Comparison of ENCODE assay signal across 1 cellular context in the genomic region with DNA sequence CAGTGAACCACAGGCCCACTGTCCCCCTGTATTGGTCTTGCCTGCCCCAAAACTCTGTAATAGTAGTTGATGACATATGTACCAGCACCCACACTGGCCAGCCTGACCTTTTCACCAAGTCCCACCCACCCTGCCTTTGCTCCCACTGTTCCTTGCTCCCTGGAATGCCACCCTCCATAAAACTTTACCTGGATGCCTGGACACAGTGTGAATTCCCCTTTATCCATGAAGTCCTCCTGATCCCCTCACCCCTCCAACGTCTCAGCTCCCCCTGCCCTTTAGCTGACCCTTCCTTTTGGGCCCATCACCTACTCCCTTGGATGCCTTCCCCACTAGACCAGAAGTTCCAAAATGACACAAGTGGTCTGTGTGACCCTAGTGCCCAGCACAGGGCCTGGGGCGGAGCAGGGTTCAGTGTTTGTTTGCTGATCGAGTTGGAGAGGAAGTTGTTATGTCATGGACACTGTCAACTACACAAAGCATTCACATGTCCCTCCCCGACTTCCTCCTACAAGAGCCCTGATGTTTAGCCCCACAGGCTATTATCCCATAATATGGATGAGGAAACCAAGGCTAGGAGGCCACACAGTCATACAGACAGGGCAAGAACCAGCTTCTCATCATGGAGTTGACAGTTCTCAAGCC.
TF ChIP-seq lines count a peak whose summit lies in the region.

No MANE protein-coding gene starts in this region.

TF ChIP-seq in HepG2, 621 proteins besides CTCF, POLR2A, EP300 and RAD21 (continued from another document and continues in another):
- TF ChIP-seq, protein P1, sequence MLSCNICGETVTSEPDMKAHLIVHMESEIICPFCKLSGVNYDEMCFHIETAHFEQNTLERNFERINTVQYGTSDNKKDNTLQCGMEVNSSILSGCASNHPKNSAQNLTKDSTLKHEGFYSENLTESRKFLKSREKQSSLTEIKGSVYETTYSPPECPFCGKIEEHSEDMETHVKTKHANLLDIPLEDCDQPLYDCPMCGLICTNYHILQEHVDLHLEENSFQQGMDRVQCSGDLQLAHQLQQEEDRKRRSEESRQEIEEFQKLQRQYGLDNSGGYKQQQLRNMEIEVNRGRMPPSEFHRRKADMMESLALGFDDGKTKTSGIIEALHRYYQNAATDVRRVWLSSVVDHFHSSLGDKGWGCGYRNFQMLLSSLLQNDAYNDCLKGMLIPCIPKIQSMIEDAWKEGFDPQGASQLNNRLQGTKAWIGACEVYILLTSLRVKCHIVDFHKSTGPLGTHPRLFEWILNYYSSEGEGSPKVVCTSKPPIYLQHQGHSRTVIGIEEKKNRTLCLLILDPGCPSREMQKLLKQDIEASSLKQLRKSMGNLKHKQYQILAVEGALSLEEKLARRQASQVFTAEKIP (CRISPR knock-in tag; IDR thresholded peaks at IDR 0.05; ENCODE audit: borderline replicate concordance), result no peak
- TF ChIP-seq SETDB1 (CRISPR knock-in tag; IDR thresholded peaks at IDR 0.05; ENCODE audit: borderline replicate concordance) (no peak), NONO (IDR thresholded peaks at IDR 0.05) (no peak), NONO (CRISPR knock-in tag; conservative IDR thresholded peaks at IDR 0.05) (peak; percentile 44; the same call in 1 of the 2 replicates), MYC (CRISPR knock-in tag; IDR thresholded peaks at IDR 0.05; ENCODE audit: borderline replicate concordance) (peak; percentile 40; the same call in 1 of the 2 replicates), CCDC6 (CRISPR knock-in tag; IDR thresholded peaks at IDR 0.05) (peak; percentile 64; the same call in 1 of the 2 replicates), DMAP1 (CRISPR knock-in tag; IDR thresholded peaks at IDR 0.05) (no peak), PHF5A (CRISPR knock-in tag; IDR thresholded peaks at IDR 0.05; ENCODE audit: low read depth, unreplicated experiment) (peak; percentile 30), RCOR2 (CRISPR knock-in tag; IDR thresholded peaks at IDR 0.05) (peak; percentile 95), PAXIP1 (CRISPR knock-in tag; conservative IDR thresholded peaks at IDR 0.05) (peak; percentile 91), SP4 (CRISPR knock-in tag; IDR thresholded peaks at IDR 0.05) (peak; percentile 10; the same call in 1 of the 2 replicates), DNMT3B (CRISPR knock-in tag; conservative IDR thresholded peaks at IDR 0.05) (no peak), ZNF230 (CRISPR knock-in tag; IDR thresholded peaks at IDR 0.05) (peak; percentile 53; the same call in 1 of the 2 replicates), CBX1 (IDR thresholded peaks at IDR 0.05; ENCODE audit: low read depth) (no peak), MAFK (conservative IDR thresholded peaks at IDR 0.05 in 1 of 2, IDR thresholded peaks at IDR 0.05 in 1 of 2; ENCODE audit: low read length in 2 of 2) (no peak), NCOA1 (CRISPR knock-in tag; IDR thresholded peaks at IDR 0.05) (no peak), FOXM1 (CRISPR knock-in tag; IDR thresholded peaks at IDR 0.05) (no peak), ZNF180 (CRISPR knock-in tag; IDR thresholded peaks at IDR 0.05; ENCODE audit: borderline replicate concordance, low read depth) (no peak), RARA (CRISPR knock-in tag; IDR thresholded peaks at IDR 0.05) (peak; percentile 94), ZNF441 (CRISPR knock-in tag; IDR thresholded peaks at IDR 0.05; ENCODE audit: borderline replicate concordance) (no peak; the same call in 1 of the 2 replicates), GATAD2A (CRISPR knock-in tag; IDR thresholded peaks at IDR 0.05) (peak; percentile 60), ZFP62 (CRISPR knock-in tag; IDR thresholded peaks at IDR 0.05) (no peak), FOXA3 (CRISPR knock-in tag; IDR thresholded peaks at IDR 0.05) (peak; percentile 74), GTF3A (CRISPR knock-in tag; conservative IDR thresholded peaks at IDR 0.05) (no peak), FOXO1 (CRISPR knock-in tag; IDR thresholded peaks at IDR 0.05) (peak; percentile 79; the same call in 1 of the 2 replicates), ATF7 (IDR thresholded peaks at IDR 0.05) (no peak), ATF7 (CRISPR knock-in tag; IDR thresholded peaks at IDR 0.05) (no peak; the same call in 1 of the 2 replicates), ZFP1 (CRISPR knock-in tag; IDR thresholded peaks at IDR 0.05) (peak; percentile 45; the same call in 1 of the 2 replicates), ZMYM2 (CRISPR knock-in tag; IDR thresholded peaks at IDR 0.05) (peak; percentile 92), NFIB (CRISPR knock-in tag; IDR thresholded peaks at IDR 0.05; ENCODE audit: borderline replicate concordance) (no peak), ZNF263 (CRISPR knock-in tag; IDR thresholded peaks at IDR 0.05) (no peak), ARNTL (CRISPR knock-in tag; IDR thresholded peaks at IDR 0.05) (peak; percentile 87; the same call in 1 of the 2 replicates), ELF1 (CRISPR knock-in tag; IDR thresholded peaks at IDR 0.05) (0 out of 2 replicates have a peak, but pooled peaks have one; percentile 18), ZKSCAN1 (IDR thresholded peaks at IDR 0.05; ENCODE audit: low read length) (no peak), ZNF503 (CRISPR knock-in tag; IDR thresholded peaks at IDR 0.05) (peak; percentile 23; the same call in 1 of the 2 replicates), TARDBP (CRISPR knock-in tag; IDR thresholded peaks at IDR 0.05) (peak; percentile 79; the same call in 1 of the 2 replicates), ZNF33B (CRISPR knock-in tag; IDR thresholded peaks at IDR 0.05) (no peak), HDAC2 (CRISPR knock-in tag; IDR thresholded peaks at IDR 0.05) (peak; percentile 73), GABPB1 (CRISPR knock-in tag; IDR thresholded peaks at IDR 0.05) (peak; percentile 31; the same call in 1 of the 2 replicates), MIXL1 (CRISPR knock-in tag; IDR thresholded peaks at IDR 0.05) (peak; percentile 45; the same call in 1 of the 2 replicates), POGZ (CRISPR knock-in tag; IDR thresholded peaks at IDR 0.05) (peak; percentile 16; the same call in 1 of the 2 replicates), REL (CRISPR knock-in tag; conservative IDR thresholded peaks at IDR 0.05) (no peak), PPARG (CRISPR knock-in tag; conservative IDR thresholded peaks at IDR 0.05) (no peak; the same call in 1 of the 2 replicates), ASH2L (IDR thresholded peaks at IDR 0.05; ENCODE audit: insufficient read length, low read depth, low read length) (peak; percentile 17), ZSCAN21 (CRISPR knock-in tag; IDR thresholded peaks at IDR 0.05; ENCODE audit: borderline replicate concordance) (peak; percentile 53; the same call in 1 of the 2 replicates), NR2F2 (IDR thresholded peaks at IDR 0.05; ENCODE audit: borderline replicate concordance, low read depth) (peak; percentile 45), FOXP1 (IDR thresholded peaks at IDR 0.05) (no peak), FOXP1 (CRISPR knock-in tag; IDR thresholded peaks at IDR 0.05) (peak; percentile 53; the same call in 1 of the 2 replicates), REXO4 (CRISPR knock-in tag; IDR thresholded peaks at IDR 0.05; ENCODE audit: borderline replicate concordance) (no peak), STAT6 (CRISPR knock-in tag; IDR thresholded peaks at IDR 0.05; ENCODE audit: borderline replicate concordance) (no peak)
- TF ChIP-seq, protein P2, sequence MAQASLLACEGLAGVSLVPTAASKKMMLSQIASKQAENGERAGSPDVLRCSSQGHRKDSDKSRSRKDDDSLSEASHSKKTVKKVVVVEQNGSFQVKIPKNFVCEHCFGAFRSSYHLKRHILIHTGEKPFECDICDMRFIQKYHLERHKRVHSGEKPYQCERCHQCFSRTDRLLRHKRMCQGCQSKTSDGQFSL (CRISPR knock-in tag; IDR thresholded peaks at IDR 0.05), result no peak
- TF ChIP-seq, protein P3, sequence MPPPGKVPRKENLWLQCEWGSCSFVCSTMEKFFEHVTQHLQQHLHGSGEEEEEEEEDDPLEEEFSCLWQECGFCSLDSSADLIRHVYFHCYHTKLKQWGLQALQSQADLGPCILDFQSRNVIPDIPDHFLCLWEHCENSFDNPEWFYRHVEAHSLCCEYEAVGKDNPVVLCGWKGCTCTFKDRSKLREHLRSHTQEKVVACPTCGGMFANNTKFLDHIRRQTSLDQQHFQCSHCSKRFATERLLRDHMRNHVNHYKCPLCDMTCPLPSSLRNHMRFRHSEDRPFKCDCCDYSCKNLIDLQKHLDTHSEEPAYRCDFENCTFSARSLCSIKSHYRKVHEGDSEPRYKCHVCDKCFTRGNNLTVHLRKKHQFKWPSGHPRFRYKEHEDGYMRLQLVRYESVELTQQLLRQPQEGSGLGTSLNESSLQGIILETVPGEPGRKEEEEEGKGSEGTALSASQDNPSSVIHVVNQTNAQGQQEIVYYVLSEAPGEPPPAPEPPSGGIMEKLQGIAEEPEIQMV (CRISPR knock-in tag; IDR thresholded peaks at IDR 0.05; ENCODE audit: low read depth), result peak; percentile 59; the same call in 1 of the 2 replicates
- TF ChIP-seq, protein P4, sequence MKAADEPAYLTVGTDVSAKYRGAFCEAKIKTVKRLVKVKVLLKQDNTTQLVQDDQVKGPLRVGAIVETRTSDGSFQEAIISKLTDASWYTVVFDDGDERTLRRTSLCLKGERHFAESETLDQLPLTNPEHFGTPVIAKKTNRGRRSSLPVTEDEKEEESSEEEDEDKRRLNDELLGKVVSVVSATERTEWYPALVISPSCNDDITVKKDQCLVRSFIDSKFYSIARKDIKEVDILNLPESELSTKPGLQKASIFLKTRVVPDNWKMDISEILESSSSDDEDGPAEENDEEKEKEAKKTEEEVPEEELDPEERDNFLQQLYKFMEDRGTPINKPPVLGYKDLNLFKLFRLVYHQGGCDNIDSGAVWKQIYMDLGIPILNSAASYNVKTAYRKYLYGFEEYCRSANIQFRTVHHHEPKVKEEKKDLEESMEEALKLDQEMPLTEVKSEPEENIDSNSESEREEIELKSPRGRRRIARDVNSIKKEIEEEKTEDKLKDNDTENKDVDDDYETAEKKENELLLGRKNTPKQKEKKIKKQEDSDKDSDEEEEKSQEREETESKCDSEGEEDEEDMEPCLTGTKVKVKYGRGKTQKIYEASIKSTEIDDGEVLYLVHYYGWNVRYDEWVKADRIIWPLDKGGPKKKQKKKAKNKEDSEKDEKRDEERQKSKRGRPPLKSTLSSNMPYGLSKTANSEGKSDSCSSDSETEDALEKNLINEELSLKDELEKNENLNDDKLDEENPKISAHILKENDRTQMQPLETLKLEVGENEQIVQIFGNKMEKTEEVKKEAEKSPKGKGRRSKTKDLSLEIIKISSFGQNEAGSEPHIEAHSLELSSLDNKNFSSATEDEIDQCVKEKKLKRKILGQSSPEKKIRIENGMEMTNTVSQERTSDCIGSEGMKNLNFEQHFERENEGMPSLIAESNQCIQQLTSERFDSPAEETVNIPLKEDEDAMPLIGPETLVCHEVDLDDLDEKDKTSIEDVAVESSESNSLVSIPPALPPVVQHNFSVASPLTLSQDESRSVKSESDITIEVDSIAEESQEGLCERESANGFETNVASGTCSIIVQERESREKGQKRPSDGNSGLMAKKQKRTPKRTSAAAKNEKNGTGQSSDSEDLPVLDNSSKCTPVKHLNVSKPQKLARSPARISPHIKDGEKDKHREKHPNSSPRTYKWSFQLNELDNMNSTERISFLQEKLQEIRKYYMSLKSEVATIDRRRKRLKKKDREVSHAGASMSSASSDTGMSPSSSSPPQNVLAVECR (CRISPR knock-in tag; IDR thresholded peaks at IDR 0.05; ENCODE audit: borderline replicate concordance), result peak; percentile 75; the same call in 1 of the 2 replicates
